9 cellular contexts compared by ENCODE assay signal in genomic region chr5:56142620-56143431, GRCh38.
DNase-seq lines count a peak whose midpoint lies in the region; ATAC-seq, FAIRE-seq and TF ChIP-seq lines count a peak whose summit lies in the region.
"Had no signal": no experiment of that assay in that cellular context is flagged by ENCODE, and none has a peak within 500 bp of the region (broad histone marks: within the 10 kb centered on the region; RNA-seq: fewer than 3 reads in every experiment).

No MANE protein-coding gene starts in this region.

- no peaks in the 10 kb centered on the region for H3K27me3 Mint-ChIP-seq in osteocyte (ENCODE audit: unreplicated experiment)

- 26 to 66% (median 41%) methylated on average over 6 of the region's 6 CpGs for WGBS in small intestine, 3 donors

- peak overlapping the region; percentile 54; the same call in 1 of the 2 replicates for H3K4me3 ChIP-seq in GM08714 (ENCODE audit: low read length)
- no peak overlapping the region for H3K4me3 ChIP-seq in epithelial cell of esophagus (ENCODE audit: low read length)
- no peak overlapping the region for H3K4me3 ChIP-seq in small intestine (ENCODE audit: low read depth in 1 of 2, low read length in 2 of 2)
- no peak overlapping the region for H3K4me3 ChIP-seq in gastrocnemius medialis

- peaks cover 22% of the 10 kb centered on the region for H3K4me1 Mint-ChIP-seq in osteocyte (ENCODE audit: unreplicated experiment)

- in situ Hi-C loops in gastrocnemius medialis (cut with MboI; ENCODE audit: low sequenced_read_pairs in 4 of 4), result no loop called here
- in situ Hi-C loops in GM13977 (cut with MboI; ENCODE audit: low pct_unique_long_range_greater_than_20kb, low sequenced_read_pairs, unreplicated experiment), result no loop called here

- TF ChIP-seq CTCF in epithelial cell of esophagus (IDR thresholded peaks at IDR 0.05; ENCODE audit: insufficient read depth, low read depth, low read length, missing control alignments) (no peak), gastrocnemius medialis (IDR thresholded peaks at IDR 0.05 in 4 of 5, conservative IDR thresholded peaks at IDR 0.05 in 1 of 5) (no peak), osteocyte (IDR thresholded peaks at IDR 0.05) (no peak), GM13977 (IDR thresholded peaks at IDR 0.05; ENCODE audit: extremely low read depth, insufficient read depth, missing control alignments) (no peak)

- H3K4me3 Mint-ChIP-seq in osteocyte (ENCODE audit: unreplicated experiment), result no peak overlapping the region
- H3K4me3 Mint-ChIP-seq: natural killer cell treated with Interleukin-12 subunit alpha and Interleukin-12 subunit beta and Interleukin-15 and Interleukin-18, amount 100 ng/mL, for 72 hours had no signal

- DNase-seq in epithelial cell of esophagus (ENCODE audit: low read depth) (peak; percentile 57), small intestine (no peak), gastrocnemius medialis (no peak), osteocyte (ENCODE audit: extremely low spot score, unreplicated experiment) (no peak), GM13977 (ENCODE audit: low spot score) (no peak)

- H3K4me1 ChIP-seq in small intestine (ENCODE audit: control insufficient read depth in 2 of 2, insufficient read depth in 1 of 2, low read depth in 1 of 2, low read length in 1 of 2), result no peaks in the 10 kb centered on the region
- H3K4me1 ChIP-seq in gastrocnemius medialis, result no peaks in the 10 kb centered on the region

- TF ChIP-seq POLR2A in gastrocnemius medialis (IDR thresholded peaks at IDR 0.05), result no peak

- ATAC-seq in GM19452 (IDR thresholded peaks at IDR 0.05; ENCODE audit: unreplicated experiment), result peak; percentile 87
- ATAC-seq in HG03159 (IDR thresholded peaks at IDR 0.05; ENCODE audit: unreplicated experiment), result peak; percentile 81
- no peak for ATAC-seq in gastrocnemius medialis

- FAIRE-seq in small intestine (lab: Jason Lieb, UNC), result no peak

- peak overlapping the region in 1 of 2 donors; percentile 60 for H3K27ac ChIP-seq in small intestine (ENCODE audit: low read depth in 1 of 2, low read length in 1 of 2)
- no peak overlapping the region for H3K27ac ChIP-seq in gastrocnemius medialis

- no peaks in the 10 kb centered on the region for H3K36me3 Mint-ChIP-seq in osteocyte (ENCODE audit: unreplicated experiment)
- H3K36me3 Mint-ChIP-seq: natural killer cell treated with Interleukin-12 subunit alpha and Interleukin-12 subunit beta and Interleukin-15 and Interleukin-18, amount 100 ng/mL, for 72 hours had no signal

- intact Hi-C loops in gastrocnemius medialis (cut with DNase I; ENCODE audit: low total_unique reads), result no loop called here

- H3K36me3 ChIP-seq in small intestine (ENCODE audit: control insufficient read depth in 2 of 2, insufficient read depth in 2 of 2, low read length in 2 of 2) (no peaks in the 10 kb centered on the region), gastrocnemius medialis (no peaks in the 10 kb centered on the region)

- no peak overlapping the region for H3K27ac Mint-ChIP-seq in osteocyte (ENCODE audit: unreplicated experiment)
- H3K27ac Mint-ChIP-seq: natural killer cell treated with Interleukin-12 subunit alpha and Interleukin-12 subunit beta and Interleukin-15 and Interleukin-18, amount 100 ng/mL, for 72 hours had no signal

- no peaks in the 10 kb centered on the region for H3K9me3 Mint-ChIP-seq in osteocyte (ENCODE audit: unreplicated experiment)
- H3K9me3 Mint-ChIP-seq: natural killer cell treated with Interleukin-12 subunit alpha and Interleukin-12 subunit beta and Interleukin-15 and Interleukin-18, amount 100 ng/mL, for 72 hours had no signal

- H3K27me3 ChIP-seq in small intestine (ENCODE audit: control insufficient read depth in 2 of 2, insufficient read depth in 2 of 2, low read length in 2 of 2) (no peaks in the 10 kb centered on the region), gastrocnemius medialis (no peaks in the 10 kb centered on the region)

- no peaks in the 10 kb centered on the region for H3K9me3 ChIP-seq in small intestine (ENCODE audit: control insufficient read depth, low read depth)
- H3K9me3 ChIP-seq in gastrocnemius medialis, result no peaks in the 10 kb centered on the region

Comparison
In these comparisons a context has a peak if more than half of its experiments do, and no peak if none do; other contexts are left out.
1. ATAC-seq: peak in GM19452 (single experiment) and HG03159 (single experiment); none in gastrocnemius medialis (0 of 2).